24 cellular contexts compared by ENCODE assay signal in genomic region chr14:44620106-44621019, GRCh38.
A peak's percentile ranks its signal among the peaks of the same experiment; 100 is the strongest.
DNase-seq lines count a peak whose midpoint lies in the region; ATAC-seq and TF ChIP-seq lines count a peak whose summit lies in the region.
"Had no signal": no experiment of that assay in that cellular context is flagged by ENCODE, and none has a peak within 500 bp of the region (broad histone marks: within the 10 kb centered on the region; RNA-seq: fewer than 3 reads in every experiment).

No MANE protein-coding gene starts in this region.

- H3K27ac Mint-ChIP-seq in activated CD8-positive, alpha-beta memory T cell treated with anti-CD3 and anti-CD28 coated beads, Interleukin-2, amount 10 ng/mL, durations not matched to agents 7 days and 5 days: no peak overlapping the region
- H3K27ac Mint-ChIP-seq: B cell; CD8-positive, alpha-beta T cell had no signal

- no peaks in the 10 kb centered on the region for H3K9me3 Mint-ChIP-seq in activated CD8-positive, alpha-beta memory T cell treated with anti-CD3 and anti-CD28 coated beads, Interleukin-2, amount 10 ng/mL, durations not matched to agents 7 days and 5 days (ENCODE audit: low read depth)
- H3K9me3 Mint-ChIP-seq: CD8-positive, alpha-beta T cell had no signal

- H3K4me2 ChIP-seq in smooth muscle cell: peak overlapping the region; percentile 60
- H3K4me2 ChIP-seq: A549, KMS-11 had no signal

- no peak overlapping the region for H3K4me3 Mint-ChIP-seq in activated CD8-positive, alpha-beta memory T cell treated with anti-CD3 and anti-CD28 coated beads, Interleukin-2, amount 10 ng/mL, durations not matched to agents 7 days and 5 days
- H3K4me3 Mint-ChIP-seq: B cell; CD8-positive, alpha-beta T cell had no signal

- peak; percentile 73 for DNase-seq in NCI-H226
- DNase-seq in fibroblast of gingiva (ENCODE audit: low read depth): peak; percentile 29
- DNase-seq in left kidney (ENCODE audit: low read depth, low spot score): peak; percentile 75
- no peak for DNase-seq in smooth muscle cell (lab: John Stamatoyannopoulos, UW; ENCODE audit: unreplicated experiment)
- no peak for DNase-seq in activated gamma-delta T cell treated with Interleukin-2 at 50 U/mL for 16 hours
- DNase-seq in activated CD8-positive, alpha-beta memory T cell treated with anti-CD3 and anti-CD28 coated beads, Interleukin-2, amount 10 ng/mL, durations not matched to agents 7 days and 5 days: no peak
- no peak for DNase-seq in activated CD4-positive, alpha-beta T cell treated with anti-CD3 and anti-CD28 coated beads, Interleukin-2, amount 50 U/mL, for 1 hour
- DNase-seq: Caco-2; CD8-positive, alpha-beta T cell; GF-D8; IMR-90; MM.1S; NCI-H2029; NCI-H446 treated with DMSO at 0.1 percent for 48 hours; NCI-H526; NCI-H82; NK-92 treated with Interleukin-12 subunit alpha and Interleukin-12 subunit beta, amount 100 ng/mL, for 24 hours; SHP77 treated with DMSO at 0.1 percent for 48 hours had no signal

- peak overlapping the region; percentile 74 for H2AFZ ChIP-seq in smooth muscle cell (ENCODE audit: low read depth)

- 63% methylated on average over 3 of the region's 3 CpGs for WGBS in smooth muscle cell (ENCODE audit: low lambda C conversion rate)

- no peaks in the 10 kb centered on the region for H3K4me1 Mint-ChIP-seq in activated CD8-positive, alpha-beta memory T cell treated with anti-CD3 and anti-CD28 coated beads, Interleukin-2, amount 10 ng/mL, durations not matched to agents 7 days and 5 days
- H3K4me1 Mint-ChIP-seq: B cell had no signal

- no peaks in the 10 kb centered on the region for H3K9me3 ChIP-seq in smooth muscle cell (replicated peaks; ENCODE audit: low read depth)
- H3K9me3 ChIP-seq: A549, Caco-2 had no signal

- no peaks in the 10 kb centered on the region for H3F3A ChIP-seq in smooth muscle cell (ENCODE audit: low read depth)

- H3K9ac ChIP-seq in smooth muscle cell (ENCODE audit: low read depth): no peak overlapping the region
- H3K9ac ChIP-seq: KMS-11 had no signal

- no peaks in the 10 kb centered on the region for H4K20me1 ChIP-seq in smooth muscle cell (ENCODE audit: low read depth)

- TF ChIP-seq CTCF in smooth muscle cell (IDR thresholded peaks at IDR 0.05; ENCODE audit: borderline replicate concordance, insufficient read depth, poor library complexity, severe bottlenecking): no peak

- CTCF ChIA-PET in activated CD8-positive, alpha-beta memory T cell treated with anti-CD3 and anti-CD28 coated beads, Interleukin-2, amount 10 ng/mL, durations not matched to agents 7 days and 5 days (lab: Charles Lee): no interaction called here

- H3K79me2 ChIP-seq in smooth muscle cell (ENCODE audit: low read depth): no peaks in the 10 kb centered on the region

- H3K4me1 ChIP-seq in smooth muscle cell (ENCODE audit: low read depth): no peaks in the 10 kb centered on the region
- H3K4me1 ChIP-seq: A549, Caco-2 had no signal

- peaks cover 2% of the 10 kb centered on the region for H3K27me3 Mint-ChIP-seq in activated CD8-positive, alpha-beta memory T cell treated with anti-CD3 and anti-CD28 coated beads, Interleukin-2, amount 10 ng/mL, durations not matched to agents 7 days and 5 days
- H3K27me3 Mint-ChIP-seq: B cell had no signal

- peak overlapping the region; percentile 17 for H3K27ac ChIP-seq in smooth muscle cell (ENCODE audit: low read depth)
- H3K27ac ChIP-seq: A549, C4-2B, KMS-11, RWPE1 had no signal

- no peaks in the 10 kb centered on the region for H3K36me3 Mint-ChIP-seq in activated CD8-positive, alpha-beta memory T cell treated with anti-CD3 and anti-CD28 coated beads, Interleukin-2, amount 10 ng/mL, durations not matched to agents 7 days and 5 days
- H3K36me3 Mint-ChIP-seq: CD8-positive, alpha-beta T cell had no signal

- no peaks in the 10 kb centered on the region for H3K36me3 ChIP-seq in smooth muscle cell (ENCODE audit: low read depth)

- no peak overlapping the region for H3K4me3 ChIP-seq in smooth muscle cell
- H3K4me3 ChIP-seq: A549 had no signal

- H3K27me3 ChIP-seq in smooth muscle cell (ENCODE audit: low read depth): no peaks in the 10 kb centered on the region

- no peak for ATAC-seq in activated CD8-positive, alpha-beta memory T cell treated with anti-CD3 and anti-CD28 coated beads, Interleukin-2, amount 10 ng/mL, durations not matched to agents 7 days and 5 days
- ATAC-seq: A549; CD8-positive, alpha-beta T cell; Panc1 had no signal

Comparison
In these comparisons a context has a peak if more than half of its experiments do, and no peak if none do; other contexts are left out.
1. DNase-seq: peak in NCI-H226 (single experiment), fibroblast of gingiva (single experiment) and left kidney (single experiment); none in smooth muscle cell (single experiment), activated gamma-delta T cell treated with Interleukin-2 at 50 U/mL for 16 hours (single experiment), activated CD8-positive, alpha-beta memory T cell treated with anti-CD3 and anti-CD28 coated beads, Interleukin-2, amount 10 ng/mL, durations not matched to agents 7 days and 5 days (single experiment) and activated CD4-positive, alpha-beta T cell treated with anti-CD3 and anti-CD28 coated beads, Interleukin-2, amount 50 U/mL, for 1 hour (single experiment).